1 cellular context compared by ENCODE assay signal in the genomic region with DNA sequence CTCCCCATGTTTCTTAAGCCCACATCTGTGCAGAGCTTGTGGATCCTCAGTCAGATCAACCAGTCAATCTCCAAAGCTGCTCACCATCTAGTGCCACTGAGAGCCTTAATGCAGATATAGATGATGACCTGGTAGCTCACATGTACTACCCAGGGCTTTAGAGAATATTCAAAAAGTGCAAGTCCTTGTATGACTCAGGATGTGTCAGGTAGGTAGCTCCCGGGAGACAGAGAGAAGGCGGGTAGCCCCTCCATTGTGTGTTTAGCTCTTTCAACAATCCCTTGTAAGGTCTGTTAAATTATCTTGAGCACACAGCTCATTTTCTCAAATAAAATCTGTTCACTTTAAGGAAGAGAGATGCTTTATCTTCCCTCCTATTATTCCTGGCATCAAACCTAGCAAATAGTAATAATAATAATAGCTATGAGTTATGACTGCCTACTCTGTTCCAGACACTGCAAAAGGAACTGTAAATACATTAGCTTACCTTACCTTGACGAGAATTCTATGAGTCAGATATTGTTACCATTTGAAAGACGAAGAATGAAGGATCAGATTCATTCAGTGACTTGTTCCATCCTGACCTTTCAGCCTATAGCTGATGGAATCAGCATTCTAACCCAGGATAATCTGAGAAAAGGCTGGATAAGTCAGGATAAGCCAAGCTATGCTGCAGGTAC.
TF ChIP-seq lines count a peak whose summit lies in the region.

No MANE protein-coding gene starts in this region.

TF ChIP-seq in WTC11, 78 proteins besides CTCF, POLR2A, EP300 and RAD21 (continued from another document):
- TF ChIP-seq, protein P1, sequence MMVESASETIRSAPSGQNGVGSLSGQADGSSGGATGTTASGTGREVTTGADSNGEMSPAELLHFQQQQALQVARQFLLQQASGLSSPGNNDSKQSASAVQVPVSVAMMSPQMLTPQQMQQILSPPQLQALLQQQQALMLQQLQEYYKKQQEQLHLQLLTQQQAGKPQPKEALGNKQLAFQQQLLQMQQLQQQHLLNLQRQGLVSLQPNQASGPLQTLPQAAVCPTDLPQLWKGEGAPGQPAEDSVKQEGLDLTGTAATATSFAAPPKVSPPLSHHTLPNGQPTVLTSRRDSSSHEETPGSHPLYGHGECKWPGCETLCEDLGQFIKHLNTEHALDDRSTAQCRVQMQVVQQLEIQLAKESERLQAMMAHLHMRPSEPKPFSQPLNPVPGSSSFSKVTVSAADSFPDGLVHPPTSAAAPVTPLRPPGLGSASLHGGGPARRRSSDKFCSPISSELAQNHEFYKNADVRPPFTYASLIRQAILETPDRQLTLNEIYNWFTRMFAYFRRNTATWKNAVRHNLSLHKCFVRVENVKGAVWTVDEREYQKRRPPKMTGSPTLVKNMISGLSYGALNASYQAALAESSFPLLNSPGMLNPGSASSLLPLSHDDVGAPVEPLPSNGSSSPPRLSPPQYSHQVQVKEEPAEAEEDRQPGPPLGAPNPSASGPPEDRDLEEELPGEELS (CRISPR knock-in tag; IDR thresholded peaks at IDR 0.05): no peak
